ENCODE assay signal across 8 cellular contexts in genomic region chr18:24176727-24177416, GRCh38. TPM values are rescaled to one million over a fixed set of nuclear protein-coding genes. Genes with fewer than 3 reads are reported as not detected.
DNase-seq lines count a peak whose midpoint lies in the region; ATAC-seq, FAIRE-seq and TF ChIP-seq lines count a peak whose summit lies in the region.

No MANE protein-coding gene starts in this region.

- peaks cover 3% of the 10 kb centered on the region for H3K4me1 Mint-ChIP-seq in activated naive CD8-positive, alpha-beta T cell treated with anti-CD3 and anti-CD28 coated beads, Interleukin-2, amount 50 U/mL, for 24 hours

- H3K9me2 ChIP-seq in OCI-LY7 (ENCODE audit: insufficient read depth, low read length), result no peaks in the 10 kb centered on the region

- DNase-seq in D721Med (ENCODE audit: insufficient read length, low spot score) (peak; percentile 56), OCI-LY7 (ENCODE audit: low spot score) (peak; percentile 68), hippocampal formation (lab: John Stamatoyannopoulos, UW) (peak; percentile 67 to 69), middle frontal gyrus (ENCODE audit: extremely low spot score, low spot score) (no peak)
- DNase-seq in activated naive CD8-positive, alpha-beta T cell treated with anti-CD3 and anti-CD28 coated beads, Interleukin-2, amount 50 U/mL, for 24 hours, result peak; percentile 69
- DNase-seq in stimulated activated CD4-positive, alpha-beta T cell treated with anti-CD3 and anti-CD28 coated beads, Interleukin-12 subunit alpha, Interleukin-12 subunit beta, amount 100 ng/mL, for 4 hours, result peak; percentile 34

- H3K36me3 Mint-ChIP-seq in activated naive CD8-positive, alpha-beta T cell treated with anti-CD3 and anti-CD28 coated beads, Interleukin-2, amount 50 U/mL, for 24 hours (ENCODE audit: low read depth), result no peaks in the 10 kb centered on the region

- POLR2A ChIA-PET in OCI-LY7 (lab: Charles Lee), result interaction anchor here (0.6 to 1.3 kb wide), 3 partner anchors 15 to 353 kb away, joined by 3 read pairs; no protein-coding TSS in a partner anchor

- ATAC-seq in GM19372 (IDR thresholded peaks at IDR 0.05; ENCODE audit: low read depth, unreplicated experiment) (peak; percentile 90), HG03432 (IDR thresholded peaks at IDR 0.05; ENCODE audit: unreplicated experiment) (peak; percentile 93)
- peak; percentile 57 for ATAC-seq in activated naive CD8-positive, alpha-beta T cell treated with anti-CD3 and anti-CD28 coated beads, Interleukin-2, amount 50 U/mL, for 24 hours

- no peaks in the 10 kb centered on the region for H3K79me2 ChIP-seq in OCI-LY7 (ENCODE audit: insufficient read depth, low read depth, low read length)

- CTCF ChIA-PET in OCI-LY7 (lab: Charles Lee; ENCODE audit: unreplicated experiment), result interaction anchor here (0.6 to 1.3 kb wide), 4 partner anchors 11 to 484 kb away, joined by 3 to 5 read pairs (median 4); no protein-coding TSS in a partner anchor

- peaks cover 9% of the 10 kb centered on the region for H3K4me1 ChIP-seq in OCI-LY7 (ENCODE audit: insufficient read depth, low read length, poor library complexity, severe bottlenecking)

- no TSS peak for BruUV-seq in OCI-LY7 (replicated peaks; lab: Mats Ljungman, UMichigan)

- H3K9me3 Mint-ChIP-seq in activated naive CD8-positive, alpha-beta T cell treated with anti-CD3 and anti-CD28 coated beads, Interleukin-2, amount 50 U/mL, for 24 hours, result no peaks in the 10 kb centered on the region

- H4K20me1 ChIP-seq in OCI-LY7 (ENCODE audit: insufficient read depth, low read length), result no peaks in the 10 kb centered on the region

- peak; percentile 61 for FAIRE-seq in D721Med (lab: Jason Lieb, UNC)

- TF ChIP-seq CTCF in D721Med (IDR thresholded peaks at IDR 0.05; ENCODE audit: insufficient read depth, missing control alignments), result peak; percentile 58
- TF ChIP-seq CTCF in OCI-LY7 (conservative IDR thresholded peaks at IDR 0.05; ENCODE audit: low read length), result peak; percentile 89

- H3K27me3 Mint-ChIP-seq in activated naive CD8-positive, alpha-beta T cell treated with anti-CD3 and anti-CD28 coated beads, Interleukin-2, amount 50 U/mL, for 24 hours, result no peaks in the 10 kb centered on the region

- peak overlapping the region; percentile 20 for H3K4me3 ChIP-seq in OCI-LY7 (ENCODE audit: low read depth, low read length, poor library complexity, severe bottlenecking)

- H3K9me3 ChIP-seq in OCI-LY7 (ENCODE audit: low read length), result no peaks in the 10 kb centered on the region

- H3K27ac Mint-ChIP-seq in activated naive CD8-positive, alpha-beta T cell treated with anti-CD3 and anti-CD28 coated beads, Interleukin-2, amount 50 U/mL, for 24 hours, result no peak overlapping the region

- intact Hi-C loops in OCI-LY7 (cut with micrococcal nuclease; ENCODE audit: unreplicated experiment), result loop anchor here (5.0 to 10.0 kb wide), 2 partner anchors 218 to 310 kb away; partner anchors contain the start of gene OSBPL1A

- no peak overlapping the region for H3K27ac ChIP-seq in OCI-LY7 (ENCODE audit: low read depth, low read length, poor library complexity, severe bottlenecking)

- H3K4me2 ChIP-seq in OCI-LY7 (ENCODE audit: low read length), result peak overlapping the region; percentile 47

- H2AFZ ChIP-seq in OCI-LY7 (ENCODE audit: low read length), result no peak overlapping the region; the same call in 1 of the 2 replicates

- no peak overlapping the region for H3K4me3 Mint-ChIP-seq in activated naive CD8-positive, alpha-beta T cell treated with anti-CD3 and anti-CD28 coated beads, Interleukin-2, amount 50 U/mL, for 24 hours

- no peaks in the 10 kb centered on the region for H3K36me3 ChIP-seq in OCI-LY7 (ENCODE audit: insufficient read depth, low read length)

RNA-seq across cellular contexts. Expression of gene CABYR, which starts 38.0 kb away (rescaled TPM):
- not detected in 2 replicates for total RNA-seq in OCI-LY7 (2014; rRNA removed; shearing (Covaris generic))
- total RNA-seq in OCI-LY7 (2022), result not detected in 2 replicates
